ENCODE assay signal across 8 cellular contexts in genomic region chr12:14257303-14257733, GRCh38.
A peak's percentile ranks its signal among the peaks of the same experiment; 100 is the strongest.
DNase-seq lines count a peak whose midpoint lies in the region; ATAC-seq and TF ChIP-seq lines count a peak whose summit lies in the region.

No MANE protein-coding gene starts in this region.

- no peak overlapping the region for H2AFZ ChIP-seq in H9 (ENCODE audit: low read length)

- no CpG with 5 or more reads among the region's 7 CpGs for WGBS in H9 (ENCODE audit: extremely low coverage, insufficient read length, low lambda C conversion rate)

- no peak overlapping the region for H2AK5ac ChIP-seq in H9 (ENCODE audit: insufficient read length, low read length)

- H2BK120ac ChIP-seq in H9 (ENCODE audit: low read depth, low read length, poor library complexity, severe bottlenecking) = peak overlapping the region; percentile 90

- ATAC-seq in left ventricle myocardium superior = no peak
- ATAC-seq in GM21390 (IDR thresholded peaks at IDR 0.05; ENCODE audit: unreplicated experiment) = no peak
- ATAC-seq in GM21737 (IDR thresholded peaks at IDR 0.05; ENCODE audit: unreplicated experiment) = no peak
- ATAC-seq in HG03139 (IDR thresholded peaks at IDR 0.05; ENCODE audit: unreplicated experiment) = no peak

- no peaks in the 10 kb centered on the region for H3K36me3 ChIP-seq in skeletal muscle satellite cell (ENCODE audit: insufficient read depth, low read length)

- H4K8ac ChIP-seq in H9 (replicated peaks; ENCODE audit: insufficient read length, low read depth, low read length) = no peak overlapping the region

- POLR2A ChIA-PET in activated CD4-positive, alpha-beta memory T cell treated with anti-CD3 and anti-CD28 coated beads for 36 hours (lab: Charles Lee) = interaction anchor here (0.8 to 2.0 kb wide), 9 partner anchors 16 to 218 kb away, joined by 3 to 21 read pairs (median 4); partner anchors contain the start of gene ATF7IP

- no peak overlapping the region for H2BK15ac ChIP-seq in H9 (ENCODE audit: low read depth, low read length)

- peaks cover 14 to 18% of the 10 kb centered on the region in 2 experiments for H3K9me3 Mint-ChIP-seq in H9
- peaks cover 10% of the 10 kb centered on the region for H3K9me3 Mint-ChIP-seq in activated CD4-positive, alpha-beta memory T cell treated with anti-CD3 and anti-CD28 coated beads for 36 hours

- H3K36me3 Mint-ChIP-seq in H9 (ENCODE audit: insufficient read depth in 1 of 3, low read depth in 3 of 3) = peaks cover 3 to 13% (median 9%) of the 10 kb centered on the region in 3 experiments
- peaks cover 8% of the 10 kb centered on the region for H3K36me3 Mint-ChIP-seq in activated CD4-positive, alpha-beta memory T cell treated with anti-CD3 and anti-CD28 coated beads for 36 hours

- H3K27ac ChIP-seq in H9 (ENCODE audit: insufficient read length, low read depth, low read length) = peak overlapping the region; percentile 100

- H4K20me1 ChIP-seq in H9 (ENCODE audit: control insufficient read depth, insufficient read depth, insufficient read length) = no peaks in the 10 kb centered on the region

- CTCF ChIA-PET in activated CD4-positive, alpha-beta memory T cell treated with anti-CD3 and anti-CD28 coated beads for 36 hours (lab: Charles Lee) = interaction anchor here (0.7 to 2.2 kb wide), 11 partner anchors 19 to 390 kb away, joined by 3 to 26 read pairs (median 5); partner anchors contain the start of gene ATF7IP

- H3K23ac ChIP-seq in H9 (ENCODE audit: insufficient read length, low read depth, low read length) = no peak overlapping the region

- intact Hi-C loops in activated CD4-positive, alpha-beta memory T cell treated with anti-CD3 and anti-CD28 coated beads for 36 hours (cut with micrococcal nuclease) = loop anchor here (1.0 to 5.0 kb wide), 5 partner anchors 128 to 705 kb away; partner anchors contain the start of gene ARHGDIB
- intact Hi-C loops in left ventricle myocardium superior (cut with micrococcal nuclease) = loop anchor here (5.0 kb wide), 1 partner anchor 110 kb away; the partner anchor contains the start of gene ATF7IP

- H3K23me2 ChIP-seq in H9 (ENCODE audit: insufficient read length, low read depth, low read length, poor library complexity, severe bottlenecking) = no peaks in the 10 kb centered on the region

- H3K79me1 ChIP-seq in H9 (ENCODE audit: insufficient read depth, low read depth, low read length, poor library complexity, severe bottlenecking) = no peaks in the 10 kb centered on the region

- H3K4me1 ChIP-seq in H9 (ENCODE audit: insufficient read depth, low read length) = peaks cover 19% of the 10 kb centered on the region
- peaks cover 50% of the 10 kb centered on the region for H3K4me1 ChIP-seq in skeletal muscle satellite cell (ENCODE audit: control insufficient read depth, insufficient read depth, low read length)

- H3K14ac ChIP-seq in H9 (ENCODE audit: insufficient read depth, low read length) = peak overlapping the region; percentile 32; the same call in 1 of the 2 replicates

- peak overlapping the region; percentile 33 for H4K5ac ChIP-seq in H9 (ENCODE audit: insufficient read length, low read depth, low read length)

- H2BK5ac ChIP-seq in H9 (ENCODE audit: insufficient read length, low read length) = no peak overlapping the region

- peaks cover 59 to 60% of the 10 kb centered on the region in 2 experiments for H3K4me1 Mint-ChIP-seq in H9
- H3K4me1 Mint-ChIP-seq in activated CD4-positive, alpha-beta memory T cell treated with anti-CD3 and anti-CD28 coated beads for 36 hours (ENCODE audit: low read depth) = peaks cover 47% of the 10 kb centered on the region

- H3K27me3 ChIP-seq in H9 (ENCODE audit: insufficient read depth, low read length) = no peaks in the 10 kb centered on the region
- H3K27me3 ChIP-seq in skeletal muscle satellite cell (ENCODE audit: control insufficient read depth, insufficient read depth, low read length) = no peaks in the 10 kb centered on the region

- H3K4me2 ChIP-seq in H9 (ENCODE audit: insufficient read depth, insufficient read length, low read length) (no peak overlapping the region), skeletal muscle satellite cell (ENCODE audit: low read length) (peak overlapping the region; percentile 54)

- peak overlapping the region; percentile 8 for H3K4me3 ChIP-seq in skeletal muscle satellite cell (ENCODE audit: low read length)

- H3K4ac ChIP-seq in H9 (ENCODE audit: low read depth, low read length) = peak overlapping the region; percentile 55; the same call in 1 of the 2 replicates

- peak overlapping the region; percentile 77 for H3T11ph ChIP-seq in H9 (ENCODE audit: low read length)

- no peaks in the 10 kb centered on the region for H3K27me3 Mint-ChIP-seq in H9 (ENCODE audit: low read depth)
- no peaks in the 10 kb centered on the region for H3K27me3 Mint-ChIP-seq in activated CD4-positive, alpha-beta memory T cell treated with anti-CD3 and anti-CD28 coated beads for 36 hours

- no peaks in the 10 kb centered on the region for H3K9me3 ChIP-seq in H9 (ENCODE audit: control insufficient read depth, low read depth, low read length)
- no peaks in the 10 kb centered on the region for H3K9me3 ChIP-seq in skeletal muscle satellite cell (replicated peaks; ENCODE audit: low read length)

- no peak overlapping the region for H4K91ac ChIP-seq in H9 (ENCODE audit: insufficient read length, low read depth, low read length)

- H3K27ac Mint-ChIP-seq in H9 = peak overlapping the region; percentile 95 to 100 (median 98)
- H3K27ac Mint-ChIP-seq in activated CD4-positive, alpha-beta memory T cell treated with anti-CD3 and anti-CD28 coated beads for 36 hours = peak overlapping the region; percentile 99

- H2BK12ac ChIP-seq in H9 (ENCODE audit: insufficient read length, low read depth, low read length) = no peak overlapping the region

- no peak for TF ChIP-seq CTCF in H9 (conservative IDR thresholded peaks at IDR 0.05)

- DNase-seq in H9 = no peak
- no peak for DNase-seq in activated CD4-positive, alpha-beta memory T cell treated with anti-CD3 and anti-CD28 coated beads for 36 hours
- peak; percentile 87 for DNase-seq in left ventricle myocardium superior
- DNase-seq in RPMI8226 = no peak

- H3K18ac ChIP-seq in H9 (ENCODE audit: insufficient read length, low read depth, low read length) = peak overlapping the region; percentile 23

- H3K9ac ChIP-seq in H9 (ENCODE audit: extremely low read depth, insufficient read length, low read length) (peak overlapping the region; percentile 77), skeletal muscle satellite cell (ENCODE audit: low read depth, low read length) (peak overlapping the region; percentile 81)

- peak overlapping the region; percentile 84 for H2BK20ac ChIP-seq in H9 (ENCODE audit: low read depth, low read length, poor library complexity, severe bottlenecking)

- H3K79me2 ChIP-seq in H9 (ENCODE audit: insufficient read depth, low read length) = no peaks in the 10 kb centered on the region

- H3K4me3 Mint-ChIP-seq in H9 = peak overlapping the region; percentile 31 to 68
- H3K4me3 Mint-ChIP-seq in activated CD4-positive, alpha-beta memory T cell treated with anti-CD3 and anti-CD28 coated beads for 36 hours = peak overlapping the region; percentile 67

- no peak overlapping the region for H3K56ac ChIP-seq in H9 (ENCODE audit: insufficient read length, low read depth, low read length)
